ENCODE assay signal across 8 cellular contexts in genomic region chr15:45166792-45167630, GRCh38. TPM values are rescaled to one million over a fixed set of nuclear protein-coding genes. Genes with fewer than 3 reads are reported as not detected.
DNase-seq lines count a peak whose midpoint lies in the region; ATAC-seq, FAIRE-seq and TF ChIP-seq lines count a peak whose summit lies in the region.

No MANE protein-coding gene starts in this region.

- CTCF ChIA-PET in activated naive CD4-positive, alpha-beta T cell treated with anti-CD3 and anti-CD28 coated beads, Interleukin-2, amount 10 ng/mL, durations not matched to agents 7 days and 5 days (lab: Charles Lee): interaction anchor here (0.9 to 11.0 kb wide), 8 partner anchors 9 to 49 kb away, joined by 3 to 151 read pairs (median 6); partner anchors contain the start of gene SHF

- H3K4me3 ChIP-seq in LNCaP clone FGC (ENCODE audit: low read depth, low read length): peak overlapping the region; percentile 63
- H3K4me3 ChIP-seq in SJSA1: peak overlapping the region; percentile 53
- H3K4me3 ChIP-seq in osteoblast (ENCODE audit: insufficient read depth, low read length): peak overlapping the region; percentile 79
- H3K4me3 ChIP-seq in thoracic aorta: peak overlapping the region; percentile 79

- peak; percentile 40 for DNase-seq in GF-D8 (lab: John Stamatoyannopoulos, UW)
- DNase-seq in H54 (ENCODE audit: insufficient read length, low spot score): peak; percentile 92
- DNase-seq in LNCaP clone FGC (ENCODE audit: low read depth): no peak
- peak; percentile 79 to 96 for DNase-seq in SJSA1 (ENCODE audit: low read depth in 1 of 2, low spot score in 2 of 2)
- peak; percentile 86 for DNase-seq in activated naive CD4-positive, alpha-beta T cell treated with anti-CD3 and anti-CD28 coated beads, Interleukin-2, amount 10 ng/mL, durations not matched to agents 7 days and 5 days
- peak; percentile 86 for DNase-seq in glomerular visceral epithelial cell (ENCODE audit: extremely low spot score)
- peak; percentile 99 for DNase-seq in osteoblast (ENCODE audit: insufficient read length, low spot score, missing footprints)
- DNase-seq in thoracic aorta (ENCODE audit: low spot score): peak; percentile 66

- no peak for FAIRE-seq in H54 (lab: Jason Lieb, UNC)

- peak overlapping the region; percentile 80 for H3K27ac Mint-ChIP-seq in activated naive CD4-positive, alpha-beta T cell treated with anti-CD3 and anti-CD28 coated beads, Interleukin-2, amount 10 ng/mL, durations not matched to agents 7 days and 5 days

- TF ChIP-seq POLR2A in H54 (IDR thresholded peaks at IDR 0.05; ENCODE audit: low read depth, low read length): no peak

- H3K4me1 Mint-ChIP-seq in activated naive CD4-positive, alpha-beta T cell treated with anti-CD3 and anti-CD28 coated beads, Interleukin-2, amount 10 ng/mL, durations not matched to agents 7 days and 5 days: peaks cover 21% of the 10 kb centered on the region

- H2AFZ ChIP-seq in osteoblast (ENCODE audit: low read length): peak overlapping the region; percentile 76

- H3K4me1 ChIP-seq in SJSA1 (replicated peaks): peaks cover 21% of the 10 kb centered on the region
- peaks cover 13% of the 10 kb centered on the region for H3K4me1 ChIP-seq in osteoblast (ENCODE audit: insufficient read depth, low read length)
- peaks cover 0 to 34% of the 10 kb centered on the region in 2 donors for H3K4me1 ChIP-seq in thoracic aorta (ENCODE audit: control insufficient read depth in 1 of 2, low read depth in 2 of 2)

- no peaks in the 10 kb centered on the region for H3K9me3 Mint-ChIP-seq in activated naive CD4-positive, alpha-beta T cell treated with anti-CD3 and anti-CD28 coated beads, Interleukin-2, amount 10 ng/mL, durations not matched to agents 7 days and 5 days

- H3K4me3 Mint-ChIP-seq in activated naive CD4-positive, alpha-beta T cell treated with anti-CD3 and anti-CD28 coated beads, Interleukin-2, amount 10 ng/mL, durations not matched to agents 7 days and 5 days: peak overlapping the region; percentile 70

- no peaks in the 10 kb centered on the region for H4K20me1 ChIP-seq in osteoblast (ENCODE audit: insufficient read depth, low read length)

- H3K27ac ChIP-seq in SJSA1: peak overlapping the region; percentile 93
- H3K27ac ChIP-seq in osteoblast (ENCODE audit: low read depth, low read length): peak overlapping the region; percentile 80
- peak overlapping the region; percentile 97 to 98 for H3K27ac ChIP-seq in thoracic aorta

- H3K27me3 ChIP-seq in SJSA1 (replicated peaks) (no peaks in the 10 kb centered on the region), osteoblast (ENCODE audit: insufficient read depth, low read length) (no peaks in the 10 kb centered on the region), thoracic aorta (replicated peaks; ENCODE audit: insufficient read depth) (no peaks in the 10 kb centered on the region)

- H3K79me2 ChIP-seq in osteoblast (ENCODE audit: insufficient read depth, low read length): peaks cover 2% of the 10 kb centered on the region

- H3K36me3 Mint-ChIP-seq in activated naive CD4-positive, alpha-beta T cell treated with anti-CD3 and anti-CD28 coated beads, Interleukin-2, amount 10 ng/mL, durations not matched to agents 7 days and 5 days: no peaks in the 10 kb centered on the region

- peak; percentile 60 for ATAC-seq in thoracic aorta (ENCODE audit: insufficient number of reproducible peaks, low FRiP score, low read depth)

- peak overlapping the region; percentile 83 for H3K4me2 ChIP-seq in osteoblast (ENCODE audit: insufficient read depth, low read length)

- H3K9me3 ChIP-seq in SJSA1 (replicated peaks): no peaks in the 10 kb centered on the region; the same call in 1 of the 2 replicates
- H3K9me3 ChIP-seq in osteoblast (ENCODE audit: low read depth, low read length): no peaks in the 10 kb centered on the region
- H3K9me3 ChIP-seq in thoracic aorta: no peaks in the 10 kb centered on the region

- TF ChIP-seq CTCF in LNCaP clone FGC (IDR thresholded peaks at IDR 0.05; ENCODE audit: control insufficient read depth, extremely low read depth, insufficient read depth) (peak; percentile 61), osteoblast (IDR thresholded peaks at IDR 0.05; ENCODE audit: extremely low read depth, low read depth, low read length) (peak; percentile 63), thoracic aorta (IDR thresholded peaks at IDR 0.05) (peak; percentile 75)

- H3K36me3 ChIP-seq in SJSA1: no peaks in the 10 kb centered on the region
- no peaks in the 10 kb centered on the region for H3K36me3 ChIP-seq in osteoblast (ENCODE audit: insufficient read depth, low read length)
- H3K36me3 ChIP-seq in thoracic aorta: no peaks in the 10 kb centered on the region

- H3K27me3 Mint-ChIP-seq in activated naive CD4-positive, alpha-beta T cell treated with anti-CD3 and anti-CD28 coated beads, Interleukin-2, amount 10 ng/mL, durations not matched to agents 7 days and 5 days: no peaks in the 10 kb centered on the region

RNA-seq across cellular contexts. Expression of gene SHF, which starts 20.8 kb away (rescaled TPM):
- 2.0 TPM in 1 of 2 replicates, not detected in the other for total RNA-seq in SJSA1 (2014; rRNA removed; shearing (Covaris generic))
- total RNA-seq in osteoblast: 3.3 and 4.1 TPM in 2 replicates
- total RNA-seq in thoracic aorta: 10 to 100 TPM; 15.1 to 18.7 TPM

RNA-seq across cellular contexts. Expression of gene DUOX1, which starts 37.2 kb away (rescaled TPM):
- total RNA-seq in SJSA1 (2014; rRNA removed; shearing (Covaris generic)): not detected in 2 replicates
- total RNA-seq in osteoblast (under 0.01 and 0.29 TPM in 2 replicates), thoracic aorta (under 1 TPM; 0.56 to 0.68 TPM)

RNA-seq across cellular contexts. Expression of gene DUOXA1, which starts 37.3 kb away (rescaled TPM):
- not detected in 2 replicates for total RNA-seq in SJSA1 (2014; rRNA removed; shearing (Covaris generic))
- total RNA-seq in osteoblast (0.29 and 0.36 TPM in 2 replicates), thoracic aorta (1 to 10 TPM in 1 of 2 donors, not detected in 1; 6.8 TPM)

RNA-seq across cellular contexts. Expression of gene DUOXA2, which starts 52.9 kb away (rescaled TPM):
- not detected in 2 replicates for total RNA-seq in SJSA1 (2014; rRNA removed; shearing (Covaris generic))
- not detected in 2 replicates for total RNA-seq in osteoblast
- total RNA-seq in thoracic aorta: not detected

RNA-seq across cellular contexts. Expression of gene DUOX2, which starts 53.0 kb away (rescaled TPM):
- total RNA-seq in SJSA1 (2014; rRNA removed; shearing (Covaris generic)): not detected in 2 replicates
- total RNA-seq in osteoblast (under 0.01 TPM in 1 of 2 replicates, not detected in the other), thoracic aorta (under 1 TPM in 1 of 2 donors, not detected in 1; 0.42 TPM)
